1 cellular context compared by ENCODE assay signal in genomic region chr5:140690941-140691924, GRCh38.
TF ChIP-seq lines count a peak whose summit lies in the region.

Gene HARS1 (minus strand): TSS chr5:140691370. CDS start chr5:140691304, 66 bp downstream.
A gene with protein sequence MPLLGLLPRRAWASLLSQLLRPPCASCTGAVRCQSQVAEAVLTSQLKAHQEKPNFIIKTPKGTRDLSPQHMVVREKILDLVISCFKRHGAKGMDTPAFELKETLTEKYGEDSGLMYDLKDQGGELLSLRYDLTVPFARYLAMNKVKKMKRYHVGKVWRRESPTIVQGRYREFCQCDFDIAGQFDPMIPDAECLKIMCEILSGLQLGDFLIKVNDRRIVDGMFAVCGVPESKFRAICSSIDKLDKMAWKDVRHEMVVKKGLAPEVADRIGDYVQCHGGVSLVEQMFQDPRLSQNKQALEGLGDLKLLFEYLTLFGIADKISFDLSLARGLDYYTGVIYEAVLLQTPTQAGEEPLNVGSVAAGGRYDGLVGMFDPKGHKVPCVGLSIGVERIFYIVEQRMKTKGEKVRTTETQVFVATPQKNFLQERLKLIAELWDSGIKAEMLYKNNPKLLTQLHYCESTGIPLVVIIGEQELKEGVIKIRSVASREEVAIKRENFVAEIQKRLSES (plus strand): TSS chr5:140691455. CDS start chr5:140691649, 194 bp downstream.

TF ChIP-seq in K562, 482 proteins besides CTCF, POLR2A, EP300 and RAD21 (continued from another document and continues in another):
- TF ChIP-seq NCOA6 (IDR thresholded peaks at IDR 0.05) (no peak), ZNF695 (CRISPR knock-in tag; IDR thresholded peaks at IDR 0.05) (0 out of 2 replicates have a peak, but pooled peaks have one; percentile 7), TCF15 (CRISPR knock-in tag; IDR thresholded peaks at IDR 0.05) (no peak), TCF3 (CRISPR knock-in tag; IDR thresholded peaks at IDR 0.05) (0 out of 2 replicates have a peak, but pooled peaks have one; percentile 1), BMI1 (IDR thresholded peaks at IDR 0.05; ENCODE audit: low read length) (no peak), ZNF609 (CRISPR knock-in tag; IDR thresholded peaks at IDR 0.05; ENCODE audit: borderline replicate concordance) (no peak), ZNF133 (CRISPR knock-in tag; IDR thresholded peaks at IDR 0.05) (no peak), ZNF212 (CRISPR knock-in tag; IDR thresholded peaks at IDR 0.05) (no peak), TARDBP (IDR thresholded peaks at IDR 0.05) (no peak), ZSCAN29 (IDR thresholded peaks at IDR 0.05) (no peak), SMC3 (conservative IDR thresholded peaks at IDR 0.05; ENCODE audit: insufficient read depth, low read depth, low read length) (no peak), CREB1 (IDR thresholded peaks at IDR 0.05) (0 out of 2 replicates have a peak, but pooled peaks have one; percentile 31), CREB1 (CRISPR knock-in tag; IDR thresholded peaks at IDR 0.05) (no peak), ZNF507 (tag; conservative IDR thresholded peaks at IDR 0.05) (no peak), ZNF184 (CRISPR knock-in tag; IDR thresholded peaks at IDR 0.05) (no peak), POLR3A (IDR thresholded peaks at IDR 0.05; ENCODE audit: borderline replicate concordance, extremely low read depth, insufficient read depth, insufficient read length) (no peak), SMAD4 (CRISPR knock-in tag; conservative IDR thresholded peaks at IDR 0.05) (peak; percentile 41; the same call in 1 of the 2 replicates), PRMT5 (CRISPR knock-in tag; IDR thresholded peaks at IDR 0.05) (no peak), MTA3 (IDR thresholded peaks at IDR 0.05; ENCODE audit: borderline replicate concordance) (peak; percentile 73), MCM5 (IDR thresholded peaks at IDR 0.05; ENCODE audit: low read depth) (no peak), FOXM1 (IDR thresholded peaks at IDR 0.05; ENCODE audit: low read depth) (no peak), FOXM1 (CRISPR knock-in tag; IDR thresholded peaks at IDR 0.05; ENCODE audit: low read depth) (no peak), BDP1 (IDR thresholded peaks at IDR 0.05; ENCODE audit: insufficient read depth, insufficient read length) (no peak), ZNF780A (CRISPR knock-in tag; IDR thresholded peaks at IDR 0.05) (no peak), ZNF696 (CRISPR knock-in tag; conservative IDR thresholded peaks at IDR 0.05) (no peak), ZBTB12 (CRISPR knock-in tag; IDR thresholded peaks at IDR 0.05) (no peak), MBD1 (CRISPR knock-in tag; IDR thresholded peaks at IDR 0.05) (no peak), HNRNPLL (IDR thresholded peaks at IDR 0.05; ENCODE audit: low read depth, low read length, poor library complexity, severe bottlenecking) (peak; percentile 86), KLF16 (IDR thresholded peaks at IDR 0.05) (no peak), MXI1 (IDR thresholded peaks at IDR 0.05; ENCODE audit: low read depth, low read length) (peak; percentile 55; the same call in 1 of the 2 replicates), ETS2 (tag; IDR thresholded peaks at IDR 0.05; ENCODE audit: borderline replicate concordance, poor library complexity, severe bottlenecking) (no peak), RBM34 (IDR thresholded peaks at IDR 0.05; ENCODE audit: borderline replicate concordance, insufficient read depth, low read length) (no peak), ZNF23 (CRISPR knock-in tag; IDR thresholded peaks at IDR 0.05) (no peak), SPI1 (IDR thresholded peaks at IDR 0.05; ENCODE audit: borderline replicate concordance, low read depth, low read length) (no peak), PRDM10 (IDR thresholded peaks at IDR 0.05; ENCODE audit: partially characterized antibody) (no peak), ZBTB17 (CRISPR knock-in tag; IDR thresholded peaks at IDR 0.05) (0 out of 2 replicates have a peak, but pooled peaks have one; percentile 52), GATA2 (CRISPR knock-in tag; IDR thresholded peaks at IDR 0.05) (no peak), BRD4 (IDR thresholded peaks at IDR 0.05) (no peak), CTBP1 (IDR thresholded peaks at IDR 0.05; ENCODE audit: borderline replicate concordance) (peak; percentile 77), ZC3H4 (CRISPR knock-in tag; IDR thresholded peaks at IDR 0.05; ENCODE audit: borderline replicate concordance) (no peak), MCM7 (IDR thresholded peaks at IDR 0.05) (no peak), NFIC (IDR thresholded peaks at IDR 0.05) (peak; percentile 32; the same call in 1 of the 2 replicates), ETV1 (tag; conservative IDR thresholded peaks at IDR 0.05; ENCODE audit: low read depth) (peak; percentile 98)
- TF ChIP-seq, protein P1, sequence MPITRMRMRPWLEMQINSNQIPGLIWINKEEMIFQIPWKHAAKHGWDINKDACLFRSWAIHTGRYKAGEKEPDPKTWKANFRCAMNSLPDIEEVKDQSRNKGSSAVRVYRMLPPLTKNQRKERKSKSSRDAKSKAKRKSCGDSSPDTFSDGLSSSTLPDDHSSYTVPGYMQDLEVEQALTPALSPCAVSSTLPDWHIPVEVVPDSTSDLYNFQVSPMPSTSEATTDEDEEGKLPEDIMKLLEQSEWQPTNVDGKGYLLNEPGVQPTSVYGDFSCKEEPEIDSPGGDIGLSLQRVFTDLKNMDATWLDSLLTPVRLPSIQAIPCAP (CRISPR knock-in tag; IDR thresholded peaks at IDR 0.05; ENCODE audit: borderline replicate concordance), result no peak
- TF ChIP-seq, protein P2, sequence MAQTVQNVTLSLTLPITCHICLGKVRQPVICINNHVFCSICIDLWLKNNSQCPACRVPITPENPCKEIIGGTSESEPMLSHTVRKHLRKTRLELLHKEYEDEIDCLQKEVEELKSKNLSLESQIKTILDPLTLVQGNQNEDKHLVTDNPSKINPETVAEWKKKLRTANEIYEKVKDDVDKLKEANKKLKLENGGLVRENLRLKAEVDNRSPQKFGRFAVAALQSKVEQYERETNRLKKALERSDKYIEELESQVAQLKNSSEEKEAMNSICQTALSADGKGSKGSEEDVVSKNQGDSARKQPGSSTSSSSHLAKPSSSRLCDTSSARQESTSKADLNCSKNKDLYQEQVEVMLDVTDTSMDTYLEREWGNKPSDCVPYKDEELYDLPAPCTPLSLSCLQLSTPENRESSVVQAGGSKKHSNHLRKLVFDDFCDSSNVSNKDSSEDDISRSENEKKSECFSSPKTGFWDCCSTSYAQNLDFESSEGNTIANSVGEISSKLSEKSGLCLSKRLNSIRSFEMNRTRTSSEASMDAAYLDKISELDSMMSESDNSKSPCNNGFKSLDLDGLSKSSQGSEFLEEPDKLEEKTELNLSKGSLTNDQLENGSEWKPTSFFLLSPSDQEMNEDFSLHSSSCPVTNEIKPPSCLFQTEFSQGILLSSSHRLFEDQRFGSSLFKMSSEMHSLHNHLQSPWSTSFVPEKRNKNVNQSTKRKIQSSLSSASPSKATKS (CRISPR knock-in tag; IDR thresholded peaks at IDR 0.05), result no peak
- TF ChIP-seq, protein P3, sequence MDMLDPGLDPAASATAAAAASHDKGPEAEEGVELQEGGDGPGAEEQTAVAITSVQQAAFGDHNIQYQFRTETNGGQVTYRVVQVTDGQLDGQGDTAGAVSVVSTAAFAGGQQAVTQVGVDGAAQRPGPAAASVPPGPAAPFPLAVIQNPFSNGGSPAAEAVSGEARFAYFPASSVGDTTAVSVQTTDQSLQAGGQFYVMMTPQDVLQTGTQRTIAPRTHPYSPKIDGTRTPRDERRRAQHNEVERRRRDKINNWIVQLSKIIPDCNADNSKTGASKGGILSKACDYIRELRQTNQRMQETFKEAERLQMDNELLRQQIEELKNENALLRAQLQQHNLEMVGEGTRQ (CRISPR knock-in tag; IDR thresholded peaks at IDR 0.05), result no peak
- TF ChIP-seq, protein P4, sequence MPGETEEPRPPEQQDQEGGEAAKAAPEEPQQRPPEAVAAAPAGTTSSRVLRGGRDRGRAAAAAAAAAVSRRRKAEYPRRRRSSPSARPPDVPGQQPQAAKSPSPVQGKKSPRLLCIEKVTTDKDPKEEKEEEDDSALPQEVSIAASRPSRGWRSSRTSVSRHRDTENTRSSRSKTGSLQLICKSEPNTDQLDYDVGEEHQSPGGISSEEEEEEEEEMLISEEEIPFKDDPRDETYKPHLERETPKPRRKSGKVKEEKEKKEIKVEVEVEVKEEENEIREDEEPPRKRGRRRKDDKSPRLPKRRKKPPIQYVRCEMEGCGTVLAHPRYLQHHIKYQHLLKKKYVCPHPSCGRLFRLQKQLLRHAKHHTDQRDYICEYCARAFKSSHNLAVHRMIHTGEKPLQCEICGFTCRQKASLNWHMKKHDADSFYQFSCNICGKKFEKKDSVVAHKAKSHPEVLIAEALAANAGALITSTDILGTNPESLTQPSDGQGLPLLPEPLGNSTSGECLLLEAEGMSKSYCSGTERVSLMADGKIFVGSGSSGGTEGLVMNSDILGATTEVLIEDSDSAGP (CRISPR knock-in tag; IDR thresholded peaks at IDR 0.05), result no peak
